Comparison of ENCODE assay signal across 16 cellular contexts in the genomic region with DNA sequence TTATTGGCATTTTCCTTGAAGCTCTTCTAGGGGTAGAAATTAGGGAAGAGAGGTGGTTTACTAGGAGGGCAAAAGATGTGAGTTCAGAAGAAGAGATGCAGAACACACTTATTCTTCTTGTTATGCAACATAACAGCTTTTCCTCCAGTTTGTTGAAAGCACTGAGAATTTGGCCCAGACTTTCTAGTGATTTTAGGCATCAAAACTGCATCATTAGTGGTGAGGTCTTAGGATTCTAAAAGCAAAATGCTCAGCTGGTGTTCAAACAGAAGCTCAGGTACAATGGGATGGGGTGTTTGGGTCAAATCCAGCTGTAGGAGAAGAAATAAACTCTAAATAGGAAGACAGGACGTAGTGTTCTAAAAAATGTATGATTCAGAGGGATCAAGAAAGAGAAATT.
DNase-seq lines count a peak whose midpoint lies in the region; TF ChIP-seq lines count a peak whose summit lies in the region.
"Had no signal": no experiment of that assay in that cellular context is flagged by ENCODE, and none has a peak within 500 bp of the region (broad histone marks: within the 10 kb centered on the region; RNA-seq: fewer than 3 reads in every experiment).

No MANE protein-coding gene starts in this region.

- H3K4me1 ChIP-seq in endodermal cell (ENCODE audit: control insufficient read depth, insufficient read depth, low read length), result no peaks in the 10 kb centered on the region
- H3K4me1 ChIP-seq: BLaER1 treated with 17β-estradiol and CSF1 and Interleukin-3, amounts not matched to agents 10 nM and 100 nM; Caco-2 had no signal

- no peak overlapping the region for H3K4me3 ChIP-seq in dorsolateral prefrontal cortex
- H3K4me3 ChIP-seq in endodermal cell (ENCODE audit: low read length), result no peak overlapping the region
- H3K4me3 ChIP-seq: BLaER1 treated with 17β-estradiol and CSF1 and Interleukin-3, amounts not matched to agents 10 nM and 100 nM had no signal

- intact Hi-C loops in dorsolateral prefrontal cortex (cut with DNase I), result no loop called here

- peaks cover 3% of the 10 kb centered on the region for H3K9me3 ChIP-seq in endodermal cell (ENCODE audit: control insufficient read depth, low read length)
- H3K9me3 ChIP-seq: Caco-2 had no signal

- H3K27ac ChIP-seq in dorsolateral prefrontal cortex, result peak overlapping the region in 49 of 59 donors; percentile 8 to 89 (median 58)
- H3K27ac ChIP-seq in endodermal cell (ENCODE audit: low read depth, low read length), result no peak overlapping the region
- H3K27ac ChIP-seq: BLaER1 treated with 17β-estradiol and CSF1 and Interleukin-3, amounts not matched to agents 10 nM and 100 nM; C4-2B had no signal

- no peak overlapping the region for H3K4me3 Mint-ChIP-seq in endodermal cell
- H3K4me3 Mint-ChIP-seq: B cell; CD4-positive, alpha-beta T cell; CD8-positive, alpha-beta T cell had no signal

- DNase-seq in dorsolateral prefrontal cortex (no peak), superior temporal gyrus (ENCODE audit: extremely low spot score) (peak; percentile 59), endodermal cell (no peak), NCI-H2171 (lab: John Stamatoyannopoulos, UW) (no peak), Ammon's horn (ENCODE audit: low spot score) (no peak)
- DNase-seq: 8988T; ACHN; Caco-2; Calu3; CD4-positive, alpha-beta T cell; CD8-positive, alpha-beta T cell; DMS79 treated with DMSO at 0.1 percent for 48 hours; GF-D8 had no signal

- no peak overlapping the region for H3K27ac Mint-ChIP-seq in endodermal cell
- H3K27ac Mint-ChIP-seq: B cell; CD4-positive, alpha-beta T cell; CD8-positive, alpha-beta T cell had no signal

- no peaks in the 10 kb centered on the region for H3K36me3 Mint-ChIP-seq in endodermal cell (ENCODE audit: low read depth)
- H3K36me3 Mint-ChIP-seq: CD8-positive, alpha-beta T cell had no signal

- TF ChIP-seq CTCF in dorsolateral prefrontal cortex (IDR thresholded peaks at IDR 0.05 in 54 of 56, conservative IDR thresholded peaks at IDR 0.05 in 2 of 56; ENCODE audit: low read depth in 1 of 56, partially characterized antibody in 56 of 56) (no peak), endodermal cell (conservative IDR thresholded peaks at IDR 0.05) (no peak)

- H3K36me3 ChIP-seq in endodermal cell (ENCODE audit: control insufficient read depth, insufficient read depth, low read length), result no peaks in the 10 kb centered on the region
- H3K36me3 ChIP-seq: BLaER1 treated with 17β-estradiol and CSF1 and Interleukin-3, amounts not matched to agents 10 nM and 100 nM had no signal

- no peaks in the 10 kb centered on the region for H3K4me1 Mint-ChIP-seq in endodermal cell
- H3K4me1 Mint-ChIP-seq: B cell had no signal

- WGBS in endodermal cell (ENCODE audit: insufficient coverage in 1 of 2, insufficient read length in 1 of 2), 2 experiments, result 78 to 83% methylated on average over 1 of the region's 1 CpG

- H3K27me3 Mint-ChIP-seq in endodermal cell (ENCODE audit: insufficient read depth), result no peaks in the 10 kb centered on the region
- H3K27me3 Mint-ChIP-seq: B cell; CD4-positive, alpha-beta T cell had no signal

- H3K27me3 ChIP-seq in dorsolateral prefrontal cortex (no peaks in the 10 kb centered on the region), endodermal cell (ENCODE audit: control insufficient read depth, insufficient read depth, low read length, poor library complexity, severe bottlenecking) (no peaks in the 10 kb centered on the region)
- H3K27me3 ChIP-seq: BLaER1 treated with 17β-estradiol and CSF1 and Interleukin-3, amounts not matched to agents 10 nM and 100 nM had no signal

- peaks cover 9% of the 10 kb centered on the region for H3K9me3 Mint-ChIP-seq in endodermal cell

- H3K9ac ChIP-seq in endodermal cell (ENCODE audit: extremely low read depth, low read length, poor library complexity, severe bottlenecking), result no peak overlapping the region
- H3K9ac ChIP-seq: BLaER1 treated with 17β-estradiol and CSF1 and Interleukin-3, amounts not matched to agents 10 nM and 100 nM had no signal
